8 cellular contexts compared by ENCODE assay signal in genomic region chr3:46097691-46098241, GRCh38.
A peak's percentile ranks its signal among the peaks of the same experiment; 100 is the strongest.
DNase-seq lines count a peak whose midpoint lies in the region; ATAC-seq and TF ChIP-seq lines count a peak whose summit lies in the region.

No MANE protein-coding gene starts in this region.

- H3K4me3 Mint-ChIP-seq in activated T-cell treated with anti-CD3 and anti-CD28 coated beads, Interleukin-2, amount 50 U/mL, for 4 hours: no peak overlapping the region

- H3K27me3 ChIP-seq in lower lobe of right lung (ENCODE audit: low read depth) (no peaks in the 10 kb centered on the region), uterus (no peaks in the 10 kb centered on the region), BE2C (no peaks in the 10 kb centered on the region)

- no peak for TF ChIP-seq POLR2A in uterus (IDR thresholded peaks at IDR 0.05)

- intact Hi-C loops in lower lobe of right lung (cut with DNase I): no loop called here
- intact Hi-C loops in uterus (cut with DNase I; ENCODE audit: low total_unique reads): no loop called here

- H3K9me3 Mint-ChIP-seq in activated T-cell treated with anti-CD3 and anti-CD28 coated beads, Interleukin-2, amount 50 U/mL, for 4 hours: peaks cover 6% of the 10 kb centered on the region

- no peaks in the 10 kb centered on the region for H3K36me3 Mint-ChIP-seq in activated T-cell treated with anti-CD3 and anti-CD28 coated beads, Interleukin-2, amount 50 U/mL, for 4 hours (ENCODE audit: insufficient read depth)

- H3K9me3 ChIP-seq in lower lobe of right lung: no peaks in the 10 kb centered on the region
- H3K9me3 ChIP-seq in uterus: no peaks in the 10 kb centered on the region
- H3K9me3 ChIP-seq in BE2C: no peaks in the 10 kb centered on the region

- TF ChIP-seq CTCF in lower lobe of right lung (IDR thresholded peaks at IDR 0.05) (no peak), uterus (IDR thresholded peaks at IDR 0.05) (no peak), BE2C (IDR thresholded peaks at IDR 0.05; ENCODE audit: low read depth, low read length) (no peak)

- peak overlapping the region; percentile 89 for H3K27ac ChIP-seq in lower lobe of right lung
- peak overlapping the region; percentile 71 to 76 for H3K27ac ChIP-seq in uterus

- H3K36me3 ChIP-seq in lower lobe of right lung (no peaks in the 10 kb centered on the region), uterus (no peaks in the 10 kb centered on the region), BE2C (no peaks in the 10 kb centered on the region)

- H3K27me3 Mint-ChIP-seq in activated T-cell treated with anti-CD3 and anti-CD28 coated beads, Interleukin-2, amount 50 U/mL, for 4 hours (ENCODE audit: low read depth): peaks cover 4% of the 10 kb centered on the region

- H3K4me1 Mint-ChIP-seq in activated T-cell treated with anti-CD3 and anti-CD28 coated beads, Interleukin-2, amount 50 U/mL, for 4 hours (ENCODE audit: low read depth): peaks cover 46% of the 10 kb centered on the region

- ATAC-seq in GM19023 (IDR thresholded peaks at IDR 0.05; ENCODE audit: unreplicated experiment): peak; percentile 19
- ATAC-seq in HG03354 (IDR thresholded peaks at IDR 0.05; ENCODE audit: poor library complexity, severe bottlenecking, unreplicated experiment): peak; percentile 28
- peak; percentile 78 to 79 for ATAC-seq in activated T-cell treated with anti-CD3 and anti-CD28 coated beads, Interleukin-2, amount 50 U/mL, for 4 hours
- ATAC-seq in lower lobe of right lung: peak; percentile 51 to 68

- DNase-seq in activated T-cell treated with anti-CD3 and anti-CD28 coated beads, Interleukin-2, amount 50 U/mL, for 4 hours: no peak
- no peak for DNase-seq in lower lobe of right lung
- DNase-seq in uterus: peak; percentile 50 to 59
- no peak for DNase-seq in BE2C
- DNase-seq in epidermal melanocyte (ENCODE audit: insufficient read length, low spot score): no peak
- no peak for DNase-seq in HPDE6-E6E7 (ENCODE audit: extremely low spot score)

- H3K4me1 ChIP-seq in lower lobe of right lung (peaks cover 44% of the 10 kb centered on the region), uterus (no peaks in the 10 kb centered on the region), BE2C (no peaks in the 10 kb centered on the region)

- no peak overlapping the region for H3K4me3 ChIP-seq in lower lobe of right lung
- H3K4me3 ChIP-seq in uterus: no peak overlapping the region
- H3K4me3 ChIP-seq in BE2C (ENCODE audit: low read depth, low read length): no peak overlapping the region

Comparison
In these comparisons a context has a peak if more than half of its experiments do, and no peak if none do; other contexts are left out.
1. ATAC-seq: peak in every context shown above with its lines; median percentile 78 in activated T-cell treated with anti-CD3 and anti-CD28 coated beads, Interleukin-2, amount 50 U/mL, for 4 hours; 60 in lower lobe of right lung; 28 in HG03354; 19 in GM19023.
2. DNase-seq: peak in uterus (2 of 2); none in activated T-cell treated with anti-CD3 and anti-CD28 coated beads, Interleukin-2, amount 50 U/mL, for 4 hours (single experiment), lower lobe of right lung (single experiment), BE2C (single experiment), epidermal melanocyte (single experiment) and HPDE6-E6E7 (single experiment).